ENCODE assay signal across 17 cellular contexts in the genomic region with DNA sequence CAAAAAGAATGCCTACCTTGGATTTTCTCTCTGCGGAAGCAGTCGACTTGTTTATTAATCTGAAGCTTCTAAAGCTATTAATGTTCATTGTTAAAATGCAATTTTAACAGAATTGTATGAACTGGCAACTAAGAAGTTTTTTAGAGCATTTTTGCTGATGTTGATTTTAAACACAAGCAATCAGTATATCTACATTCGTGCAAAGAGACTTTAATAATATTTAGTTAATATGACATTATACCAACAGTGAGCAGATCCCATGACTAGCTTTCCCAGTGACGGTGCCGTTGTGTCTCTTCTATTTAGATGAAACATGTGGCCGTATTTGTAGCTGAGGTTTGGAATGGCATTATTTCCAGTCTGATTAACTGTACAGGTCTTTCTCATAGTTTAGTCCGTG.
"Had no signal": no experiment of that assay in that cellular context is flagged by ENCODE, and none has a peak within 500 bp of the region (broad histone marks: within the 10 kb centered on the region; RNA-seq: fewer than 3 reads in every experiment).

No MANE protein-coding gene starts in this region.

- DNase-seq: activated CD4-positive, alpha-beta T cell treated with anti-CD3 and anti-CD28 coated beads, Interleukin-2, amount 50 U/mL, for 48 hours; activated CD8-positive, alpha-beta memory T cell treated with anti-CD3 and anti-CD28 coated beads, Interleukin-2, amount 10 ng/mL, durations not matched to agents 7 days and 5 days; activated effector memory CD4-positive, alpha-beta T cell treated with anti-CD3 and anti-CD28 coated beads, Interleukin-2, amount 50 U/mL, for 16 hours; activated T-cell treated with anti-CD3 and anti-CD28 coated beads, Interleukin-2, amount 50 U/mL, for 4 hours; amniotic stem cell; body of pancreas; effector memory CD8-positive, alpha-beta T cell; gastrocnemius medialis; left ventricle myocardium superior; mesenchymal stem cell; stimulated activated CD4-positive, alpha-beta T cell treated with anti-CD3 and anti-CD28 coated beads, Interleukin-12 subunit alpha, Interleukin-12 subunit beta, amount 100 ng/mL, for 4 hours; stimulated activated naive CD4-positive, alpha-beta T cell treated with Interleukin-2 at 50 U/mL for 16 hours had no signal

- H3K27me3 ChIP-seq: body of pancreas had no signal

- H3K4me1 ChIP-seq: body of pancreas, gastrocnemius medialis had no signal

- H3K9me3 ChIP-seq: body of pancreas, gastrocnemius medialis had no signal

- H3K4me3 ChIP-seq: body of pancreas, gastrocnemius medialis, hepatocyte had no signal

- H3K27ac ChIP-seq: body of pancreas, epithelial cell of prostate, gastrocnemius medialis, hepatocyte had no signal

- ATAC-seq: activated CD4-positive, CD25-positive, alpha-beta regulatory T cell treated with anti-CD3 and anti-CD28 coated beads, Interleukin-2, amount 50 U/mL, for 24 hours; activated CD8-positive, alpha-beta memory T cell treated with anti-CD3 and anti-CD28 coated beads, Interleukin-2, amount 10 ng/mL, durations not matched to agents 7 days and 5 days; activated naive CD4-positive, alpha-beta T cell treated with anti-CD3 and anti-CD28 coated beads, Interleukin-2, amount 50 U/mL, for 72 hours; activated T-cell treated with anti-CD3 and anti-CD28 coated beads, Interleukin-2, amount 50 U/mL, for 4 hours; body of pancreas; effector memory CD8-positive, alpha-beta T cell; gastrocnemius medialis; left ventricle myocardium superior; natural killer cell treated with Interleukin-12 subunit alpha and Interleukin-12 subunit beta and Interleukin-15 and Interleukin-18, amount 100 ng/mL, for 72 hours had no signal

- H3K36me3 ChIP-seq: gastrocnemius medialis had no signal
